In genomic region chr16:63331111-63331510, GRCh38 we compare ENCODE assay signal across 25 cellular contexts.
DNase-seq lines count a peak whose midpoint lies in the region; ATAC-seq lines count a peak whose summit lies in the region.
"Had no signal": no experiment of that assay in that cellular context is flagged by ENCODE, and none has a peak within 500 bp of the region (broad histone marks: within the 10 kb centered on the region; RNA-seq: fewer than 3 reads in every experiment).

No MANE protein-coding gene starts in this region.

- DNase-seq in Right ventricle myocardium superior, result no peak
- DNase-seq in cardiac septum (ENCODE audit: low spot score), result no peak
- no peak for DNase-seq in left ventricle myocardium superior
- DNase-seq in Right ventricle myocardium inferior (ENCODE audit: missing footprints), result no peak
- DNase-seq: 8988T; ACHN; AML-193; BE2C; C1 segment of cervical spinal cord; Caco-2; Calu3; CD4-positive, alpha-beta memory T cell; CD4-positive, alpha-beta T cell; CD4-positive, CD25-positive, alpha-beta regulatory T cell; CD8-positive, alpha-beta memory T cell; CD8-positive, alpha-beta T cell; COR-L47; DMS 273 treated with DMSO at 0.1 percent for 48 hours; DMS153; DMS53; DMS79; DMS79 treated with DMSO at 0.1 percent for 48 hours; DND-41; EL had no signal

- ATAC-seq in Right ventricle myocardium superior (ENCODE audit: poor library complexity) (peak; percentile 20), left ventricle myocardium superior (peak; percentile 70), Right ventricle myocardium inferior (no peak)
- ATAC-seq: A549; CD8-positive, alpha-beta T cell had no signal

- intact Hi-C loops in Right ventricle myocardium superior (cut with DNase I) (no loop called here), cardiac septum (cut with DNase I) (no loop called here), left ventricle myocardium superior (cut with micrococcal nuclease) (no loop called here), Right ventricle myocardium inferior (cut with DNase I) (no loop called here)
